Comparison of ENCODE assay signal across 1 cellular context in genomic region chr9:132757031-132757430, GRCh38.
TF ChIP-seq lines count a peak whose summit lies in the region.

No MANE protein-coding gene starts in this region.

TF ChIP-seq in K562, 482 proteins besides CTCF, POLR2A, EP300 and RAD21 (continued from another document):
- TF ChIP-seq RBM15 (IDR thresholded peaks at IDR 0.05; ENCODE audit: insufficient read depth, low read length): no peak
- no peak for TF ChIP-seq TAF1 (IDR thresholded peaks at IDR 0.05; ENCODE audit: control insufficient read depth, extremely low read depth, insufficient read depth, low read length, severe bottlenecking)
- no peak for TF ChIP-seq THAP7 (CRISPR knock-in tag; IDR thresholded peaks at IDR 0.05)
- 0 out of 2 replicates have a peak, but pooled peaks have one; percentile 18 for TF ChIP-seq RFX1 (IDR thresholded peaks at IDR 0.05)
- no peak for TF ChIP-seq ZNF717 (CRISPR knock-in tag; IDR thresholded peaks at IDR 0.05)
- no peak for TF ChIP-seq WHSC1 (IDR thresholded peaks at IDR 0.05; ENCODE audit: low read length)
- no peak for TF ChIP-seq ZNF274 (IDR thresholded peaks at IDR 0.05; ENCODE audit: borderline replicate concordance, low read depth, low read length)
- no peak for TF ChIP-seq ZNF133 (CRISPR knock-in tag; IDR thresholded peaks at IDR 0.05)
- no peak for TF ChIP-seq HMGXB4 (CRISPR knock-in tag; IDR thresholded peaks at IDR 0.05)
- peak; percentile 53 for TF ChIP-seq CBX2 (IDR thresholded peaks at IDR 0.05; ENCODE audit: insufficient read depth, low read length, poor library complexity, severe bottlenecking)
- TF ChIP-seq ZKSCAN3 (CRISPR knock-in tag; IDR thresholded peaks at IDR 0.05): no peak
